In genomic region chr1:29943034-29943433, GRCh38 we compare ENCODE assay signal across 24 cellular contexts.
DNase-seq lines count a peak whose midpoint lies in the region; FAIRE-seq and TF ChIP-seq lines count a peak whose summit lies in the region.
"Had no signal": no experiment of that assay in that cellular context is flagged by ENCODE, and none has a peak within 500 bp of the region (broad histone marks: within the 10 kb centered on the region; RNA-seq: fewer than 3 reads in every experiment).

No MANE protein-coding gene starts in this region.

- peak; percentile 62 for FAIRE-seq in bronchial epithelial cell (lab: Jason Lieb, UNC)
- FAIRE-seq: A204.1, GM12878, GM12892, GM18507 had no signal

- DNase-seq in NCI-H748 (lab: John Stamatoyannopoulos, UW; ENCODE audit: unreplicated experiment) (peak; percentile 5), NCI-H748 treated with DMSO at 0.1 percent for 48 hours (lab: John Stamatoyannopoulos, UW) (no peak), bronchial epithelial cell (ENCODE audit: low read depth) (no peak), Kasumi-1 (lab: John Stamatoyannopoulos, UW) (no peak), 8988T (no peak)
- DNase-seq: ACHN; BE2C; C1 segment of cervical spinal cord; CD4-positive, alpha-beta memory T cell; CD4-positive, CD25-positive, alpha-beta regulatory T cell; CD8-positive, alpha-beta memory T cell; COR-L47; DMS 273 treated with DMSO at 0.1 percent for 48 hours; DMS153; DMS53; DMS79; DND-41; EL; GDM1 had no signal

- no peak for TF ChIP-seq CTCF in bronchial epithelial cell (IDR thresholded peaks at IDR 0.05; ENCODE audit: insufficient read depth, low read length, severe bottlenecking)

- H3K4me3 ChIP-seq in bronchial epithelial cell (ENCODE audit: low read depth, low read length): no peak overlapping the region
- H3K4me3 ChIP-seq: BLaER1, GM12878 had no signal

- no peaks in the 10 kb centered on the region for H3K36me3 ChIP-seq in bronchial epithelial cell (ENCODE audit: control insufficient read depth, insufficient read depth, low read length)
- H3K36me3 ChIP-seq: BE2C, BLaER1 had no signal

- no peaks in the 10 kb centered on the region for H3K27me3 ChIP-seq in bronchial epithelial cell (ENCODE audit: control insufficient read depth, insufficient read depth, low read length)
- H3K27me3 ChIP-seq: BE2C, BLaER1 had no signal
